In genomic region chr9:135890896-135891631, GRCh38 we compare ENCODE assay signal across 24 cellular contexts. TPM values are rescaled to one million over a fixed set of nuclear protein-coding genes. Genes with fewer than 3 reads are reported as not detected.
DNase-seq lines count a peak whose midpoint lies in the region; ATAC-seq and TF ChIP-seq lines count a peak whose summit lies in the region.
"Had no signal": no experiment of that assay in that cellular context is flagged by ENCODE, and none has a peak within 500 bp of the region (broad histone marks: within the 10 kb centered on the region; RNA-seq: fewer than 3 reads in every experiment).

No MANE protein-coding gene starts in this region.

- peaks cover 32% of the 10 kb centered on the region for H3K9me1 ChIP-seq in IMR-90 (ENCODE audit: insufficient read depth, low read length)

- no peak overlapping the region for H3K18ac ChIP-seq in IMR-90 (ENCODE audit: low read depth, low read length)

- WGBS in IMR-90 (ENCODE audit: extremely low coverage in 2 of 2, insufficient read length in 1 of 2), 2 experiments = 65% methylated on average over 3 of the region's 9 CpGs; no CpG with 5 or more reads in 1 of the 2 experiments

- no peaks in the 10 kb centered on the region for H3K27me3 ChIP-seq in BLaER1 treated with 17β-estradiol and CSF1 and Interleukin-3, amounts not matched to agents 10 nM and 100 nM
- H3K27me3 ChIP-seq in IMR-90 (ENCODE audit: control insufficient read depth, insufficient read depth, low read length) = no peaks in the 10 kb centered on the region
- no peaks in the 10 kb centered on the region for H3K27me3 ChIP-seq in naive thymus-derived CD4-positive, alpha-beta T cell (ENCODE audit: control insufficient read depth in 2 of 2, insufficient read depth in 2 of 2, low read length in 2 of 2)
- H3K27me3 ChIP-seq: pancreas, suprapubic skin had no signal

- dilution Hi-C loops in IMR-90 (cut with HindIII; ENCODE audit: low sequenced_read_pairs, unreplicated experiment) = no loop called here

- peak overlapping the region; percentile 89 to 100 (median 97) for H3K4me2 ChIP-seq in BLaER1 treated with 17β-estradiol and CSF1 and Interleukin-3, amounts not matched to agents 10 nM and 100 nM
- H3K4me2 ChIP-seq in IMR-90 (ENCODE audit: low read depth, low read length) = no peak overlapping the region

- H4K5ac ChIP-seq in IMR-90 (ENCODE audit: low read depth, low read length) = no peak overlapping the region

- no peak for DNase-seq in IMR-90
- DNase-seq in epithelial cell of esophagus (ENCODE audit: low read depth) = peak; percentile 79
- no peak for DNase-seq in SHP77 treated with DMSO at 0.1 percent for 48 hours (lab: John Stamatoyannopoulos, UW)
- DNase-seq in naive thymus-derived CD4-positive, alpha-beta T cell = no peak
- no peak for DNase-seq in ureter (ENCODE audit: low spot score)
- DNase-seq: activated CD4-positive, CD25-positive, alpha-beta regulatory T cell; activated CD8-positive, alpha-beta T cell treated with anti-CD3 and anti-CD28 coated beads, Interleukin-2, amount 10 ng/mL, durations not matched to agents 7 days and 5 days; activated naive CD4-positive, alpha-beta T cell treated with anti-CD3 and anti-CD28 coated beads, Interleukin-2, amount 50 U/mL, for 16 hours; activated T-cell treated with anti-CD3 and anti-CD28 coated beads, Interleukin-2, amount 50 U/mL, for 72 hours; anterior cingulate cortex; cerebellar nuclear complex; GDM1; KBM-7; NCI-H1694 treated with DMSO at 0.1 percent for 48 hours; NCI-H345; NCI-H82; pancreas; T-helper 9 cell had no signal

- H4K20me1 ChIP-seq in BLaER1 treated with 17β-estradiol and CSF1 and Interleukin-3, amounts not matched to agents 10 nM and 100 nM = peaks cover 88 to 100% (median 100%) of the 10 kb centered on the region in 11 experiments
- peaks cover 90% of the 10 kb centered on the region for H4K20me1 ChIP-seq in IMR-90 (ENCODE audit: insufficient read depth, low read length)

- no peak overlapping the region for H4K91ac ChIP-seq in IMR-90 (ENCODE audit: insufficient read depth, low read depth, low read length)

- H2AK5ac ChIP-seq in IMR-90 (ENCODE audit: low read depth, low read length) = no peak overlapping the region

- H2AK9ac ChIP-seq in IMR-90 (replicated peaks; ENCODE audit: low read depth, low read length, poor library complexity) = no peak overlapping the region

- peaks cover 0 to 9% (median 7%) of the 10 kb centered on the region in 11 experiments; a peak in 9 of 22 replicates for H3K9me3 ChIP-seq in BLaER1 treated with 17β-estradiol and CSF1 and Interleukin-3, amounts not matched to agents 10 nM and 100 nM (replicated peaks in 1 of 11)
- no peaks in the 10 kb centered on the region for H3K9me3 ChIP-seq in IMR-90 (ENCODE audit: control insufficient read depth, insufficient read depth, low read length)
- no peaks in the 10 kb centered on the region for H3K9me3 ChIP-seq in naive thymus-derived CD4-positive, alpha-beta T cell (ENCODE audit: control insufficient read depth in 2 of 3, low read length in 3 of 3)
- H3K9me3 ChIP-seq: pancreas, suprapubic skin had no signal

- H3K14ac ChIP-seq in IMR-90 (replicated peaks; ENCODE audit: low read depth, low read length) = 0 out of 2 replicates have a peak overlapping the region, but pooled peaks have one; percentile 2

- H3K9ac ChIP-seq in BLaER1 treated with 17β-estradiol and CSF1 and Interleukin-3, amounts not matched to agents 10 nM and 100 nM = peak overlapping the region in 4 of 11 experiments; percentile 30 to 49 (median 44); a peak in 7 of 22 replicates
- H3K9ac ChIP-seq in IMR-90 (ENCODE audit: low read depth, low read length) = no peak overlapping the region

- no peak overlapping the region for H4K8ac ChIP-seq in IMR-90 (ENCODE audit: low read depth in 2 of 2, low read length in 2 of 2)

- TF ChIP-seq RAD21 in IMR-90 (IDR thresholded peaks at IDR 0.05; ENCODE audit: low read length) = no peak

- in situ Hi-C loops in IMR-90 (cut with MboI; ENCODE audit: low sequenced_read_pairs) = no loop called here

- no peak for TF ChIP-seq CTCF in IMR-90 (conservative IDR thresholded peaks at IDR 0.05; ENCODE audit: low read depth, low read length)
- TF ChIP-seq CTCF in epithelial cell of esophagus (IDR thresholded peaks at IDR 0.05; ENCODE audit: insufficient read depth, low read depth, low read length, missing control alignments) = no peak
- TF ChIP-seq CTCF in nephron (IDR thresholded peaks at IDR 0.05; ENCODE audit: unreplicated experiment in 3 of 3) = no peak

- peak overlapping the region in 2 of 3 experiments; percentile 26 to 54 for H3K4me3 Mint-ChIP-seq in nephron
- H3K4me3 Mint-ChIP-seq in naive thymus-derived CD4-positive, alpha-beta T cell = no peak overlapping the region
- H3K4me3 Mint-ChIP-seq: activated CD8-positive, alpha-beta T cell treated with anti-CD3 and anti-CD28 coated beads, Interleukin-2, amount 10 ng/mL, durations not matched to agents 7 days and 5 days; activated T-cell treated with anti-CD3 and anti-CD28 coated beads, Interleukin-2, amount 50 U/mL, for 72 hours had no signal

- no peak overlapping the region for H2BK5ac ChIP-seq in IMR-90 (ENCODE audit: low read depth, low read length, poor library complexity, severe bottlenecking)

- H2BK120ac ChIP-seq in IMR-90 (ENCODE audit: low read depth, low read length) = no peak overlapping the region

- H3K79me1 ChIP-seq in IMR-90 (ENCODE audit: low read depth in 1 of 2, low read length in 2 of 2) = peaks cover 29 to 83% of the 10 kb centered on the region in 2 experiments

- ATAC-seq in IMR-90 (ENCODE audit: low read depth) (peak; percentile 51), GM21528 (IDR thresholded peaks at IDR 0.05; ENCODE audit: low FRiP score, unreplicated experiment) (no peak)
- no peak for ATAC-seq in naive thymus-derived CD4-positive, alpha-beta T cell
- ATAC-seq: activated CD8-positive, alpha-beta T cell treated with anti-CD3 and anti-CD28 coated beads, Interleukin-2, amount 10 ng/mL, durations not matched to agents 7 days and 5 days; activated T-cell treated with anti-CD3 and anti-CD28 coated beads, Interleukin-2, amount 50 U/mL, for 72 hours; pancreas; sciatic nerve had no signal

- H3K27ac ChIP-seq in BLaER1 treated with 17β-estradiol and CSF1 and Interleukin-3, amounts not matched to agents 10 nM and 100 nM = peak overlapping the region in 3 of 11 experiments; percentile 3 to 35 (median 6); a peak in 3 of 22 replicates
- H3K27ac ChIP-seq in IMR-90 (ENCODE audit: insufficient read depth, low read length) = no peak overlapping the region
- no peak overlapping the region for H3K27ac ChIP-seq in naive thymus-derived CD4-positive, alpha-beta T cell (ENCODE audit: low read depth, low read length)
- H3K27ac ChIP-seq: pancreas, SK-N-MC, suprapubic skin had no signal

- no peak overlapping the region for H2BK15ac ChIP-seq in IMR-90 (ENCODE audit: low read depth, low read length)

- intact Hi-C loops in IMR-90 (cut with micrococcal nuclease) = no loop called here
- intact Hi-C loops in naive thymus-derived CD4-positive, alpha-beta T cell (cut with micrococcal nuclease) = no loop called here

- POLR2A ChIA-PET in IMR-90 (lab: Charles Lee; ENCODE audit: unreplicated experiment) = no interaction called here
- POLR2A ChIA-PET in naive thymus-derived CD4-positive, alpha-beta T cell (lab: Charles Lee) = no interaction called here

- CTCF ChIA-PET in IMR-90 (lab: Yijun Ruan, JAX) = interaction anchor here (0.6 kb wide), 1 partner anchor 9 kb away, joined by 3 read pairs; no protein-coding TSS in a partner anchor
- CTCF ChIA-PET in naive thymus-derived CD4-positive, alpha-beta T cell (lab: Charles Lee) = interaction anchor here (1.4 kb wide), 1 partner anchor 27 kb away, joined by 4 read pairs; no protein-coding TSS in a partner anchor

- H3K4me1 Mint-ChIP-seq in nephron = peaks cover 56% of the 10 kb centered on the region
- H3K4me1 Mint-ChIP-seq in naive thymus-derived CD4-positive, alpha-beta T cell = peaks cover 34 to 87% (median 81%) of the 10 kb centered on the region in 7 donors

- H3K4ac ChIP-seq in IMR-90 (ENCODE audit: low read depth, low read length) = no peak overlapping the region

- no peak overlapping the region for H3K23ac ChIP-seq in IMR-90 (ENCODE audit: low read depth, low read length)

- H3K4me3 ChIP-seq in BLaER1 treated with 17β-estradiol and CSF1 and Interleukin-3, amounts not matched to agents 10 nM and 100 nM = no peak overlapping the region
- H3K4me3 ChIP-seq in IMR-90 (ENCODE audit: insufficient read depth, low read depth, low read length) (no peak overlapping the region), epithelial cell of esophagus (ENCODE audit: low read length) (no peak overlapping the region)
- no peak overlapping the region for H3K4me3 ChIP-seq in naive thymus-derived CD4-positive, alpha-beta T cell (ENCODE audit: low read length)
- H3K4me3 ChIP-seq: pancreas, SK-N-MC, suprapubic skin had no signal

- H3K27me3 Mint-ChIP-seq in nephron (ENCODE audit: low read depth) = peaks cover 3% of the 10 kb centered on the region
- H3K27me3 Mint-ChIP-seq in naive thymus-derived CD4-positive, alpha-beta T cell = no peaks in the 10 kb centered on the region

- TF ChIP-seq POLR2A in IMR-90 (IDR thresholded peaks at IDR 0.05; ENCODE audit: low read depth, low read length) = no peak

- H2BK20ac ChIP-seq in IMR-90 (ENCODE audit: low read depth, low read length) = no peak overlapping the region

- H3K9me3 Mint-ChIP-seq in nephron = peaks cover 28% of the 10 kb centered on the region
- peaks cover 0 to 5% (median 0%) of the 10 kb centered on the region in 11 donors for H3K9me3 Mint-ChIP-seq in naive thymus-derived CD4-positive, alpha-beta T cell

- 0 out of 22 replicates have a peak, but pooled peaks cover 0 to 4% (median 0%) of the 10 kb centered on the region in 11 experiments for H3K36me3 ChIP-seq in BLaER1 treated with 17β-estradiol and CSF1 and Interleukin-3, amounts not matched to agents 10 nM and 100 nM
- no peaks in the 10 kb centered on the region for H3K36me3 ChIP-seq in IMR-90 (ENCODE audit: control insufficient read depth, insufficient read depth, low read length)
- no peaks in the 10 kb centered on the region for H3K36me3 ChIP-seq in naive thymus-derived CD4-positive, alpha-beta T cell (ENCODE audit: control insufficient read depth in 2 of 3, insufficient read depth in 3 of 3, low read length in 3 of 3)
- H3K36me3 ChIP-seq: pancreas, suprapubic skin had no signal

- H2AFZ ChIP-seq in IMR-90 (replicated peaks; ENCODE audit: low read length, poor library complexity) = no peak overlapping the region

- BruUV-seq in IMR-90 (replicated peaks; lab: Mats Ljungman, UMichigan) = no TSS peak

- H3K56ac ChIP-seq in IMR-90 (ENCODE audit: extremely low read depth, insufficient read depth, low read length) = no peak overlapping the region

- peaks cover 62 to 87% (median 79%) of the 10 kb centered on the region in 10 experiments for H3K4me1 ChIP-seq in BLaER1 treated with 17β-estradiol and CSF1 and Interleukin-3, amounts not matched to agents 10 nM and 100 nM
- peaks cover 15% of the 10 kb centered on the region for H3K4me1 ChIP-seq in IMR-90 (ENCODE audit: control insufficient read depth, insufficient read depth, low read length)
- peaks cover 11 to 30% of the 10 kb centered on the region in 2 donors for H3K4me1 ChIP-seq in naive thymus-derived CD4-positive, alpha-beta T cell (ENCODE audit: control insufficient read depth in 2 of 2, insufficient read depth in 2 of 2, low read length in 2 of 2)

- H3K36me3 Mint-ChIP-seq in nephron (ENCODE audit: low read depth) = peaks cover 30% of the 10 kb centered on the region
- peaks cover 0 to 9% (median 5%) of the 10 kb centered on the region in 5 donors for H3K36me3 Mint-ChIP-seq in naive thymus-derived CD4-positive, alpha-beta T cell

- peak overlapping the region; percentile 74 to 88 (median 87) for H3K27ac Mint-ChIP-seq in nephron
- H3K27ac Mint-ChIP-seq in naive thymus-derived CD4-positive, alpha-beta T cell = peak overlapping the region in 1 of 9 donors; percentile 59
- H3K27ac Mint-ChIP-seq: activated CD8-positive, alpha-beta T cell treated with anti-CD3 and anti-CD28 coated beads, Interleukin-2, amount 10 ng/mL, durations not matched to agents 7 days and 5 days had no signal

RNA-seq across cellular contexts. Expression of gene CAMSAP1, which starts 16.3 kb away (rescaled TPM):
- total RNA-seq in IMR-90 (2012; rRNA removed) (19.5 and 21.1 TPM in 2 replicates), ureter (35.8 TPM)
- 8.2 and 8.6 TPM in 2 replicates for polyA plus RNA-seq in IMR-90 (2012; rRNA removed)
- 5.5 and 9.6 TPM in 2 replicates for polyA plus RNA-seq in IMR-90 (2012; cell fraction: cytosol; rRNA removed)
- polyA plus RNA-seq in IMR-90 (2012; cell fraction: nucleus; rRNA removed; ENCODE audit: low replicate concordance) = 8.9 and 9.8 TPM in 2 replicates
- total RNA-seq in naive thymus-derived CD4-positive, alpha-beta T cell = 10 to 100 TPM; 16.4 to 34.3 (median 23.6) TPM
- polyA plus RNA-seq in naive thymus-derived CD4-positive, alpha-beta T cell = 1 to 10 TPM in 1 of 2 donors, under 1 TPM in 1; 0.65 to 4.0 TPM

Comparison
In these comparisons a context has a peak if more than half of its experiments do, and no peak if none do; other contexts are left out.
1. H3K4me3 Mint-ChIP-seq: peak in nephron (2 of 3); none in naive thymus-derived CD4-positive, alpha-beta T cell (0 of 10).